ENCODE assay signal across 14 cellular contexts in genomic region chr7:77428777-77429231, GRCh38. TPM values are rescaled to one million over a fixed set of nuclear protein-coding genes. Genes with fewer than 3 reads are reported as not detected.
DNase-seq lines count a peak whose midpoint lies in the region; ATAC-seq and TF ChIP-seq lines count a peak whose summit lies in the region.
"Had no signal": no experiment of that assay in that cellular context is flagged by ENCODE, and none has a peak within 500 bp of the region (broad histone marks: within the 10 kb centered on the region; RNA-seq: fewer than 3 reads in every experiment).

No MANE protein-coding gene starts in this region.

- no peak for TF ChIP-seq POLR2A in spleen (IDR thresholded peaks at IDR 0.05)

- POLR2A ChIA-PET in naive thymus-derived CD8-positive, alpha-beta T cell (lab: Charles Lee), result interaction anchor here (0.6 to 1.5 kb wide), 4 partner anchors 9 to 72 kb away, joined by 3 to 12 read pairs (median 4); partner anchors contain the start of gene GSAP

- H3K4me1 ChIP-seq in RWPE2 (ENCODE audit: insufficient read depth, poor library complexity, severe bottlenecking) (peaks cover 26% of the 10 kb centered on the region), left ventricle myocardium inferior (peaks cover 27% of the 10 kb centered on the region), spleen (peaks cover 13 to 75% (median 39%) of the 10 kb centered on the region in 6 donors), mammary epithelial cell (ENCODE audit: insufficient read depth, low read length) (peaks cover 35% of the 10 kb centered on the region)
- H3K4me1 ChIP-seq: vagina had no signal

- CTCF ChIA-PET in mammary epithelial cell (lab: Charles Lee; ENCODE audit: low non-redundant PET), result no interaction called here

- no peaks in the 10 kb centered on the region for H3K79me2 ChIP-seq in mammary epithelial cell (ENCODE audit: insufficient read depth, low read length)

- TF ChIP-seq CTCF in RWPE2 (IDR thresholded peaks at IDR 0.05; ENCODE audit: poor library complexity, severe bottlenecking) (no peak), left ventricle myocardium inferior (IDR thresholded peaks at IDR 0.05; ENCODE audit: borderline replicate concordance) (no peak), spleen (IDR thresholded peaks at IDR 0.05 in 8 of 11, conservative IDR thresholded peaks at IDR 0.05 in 3 of 11) (no peak), mammary epithelial cell (conservative IDR thresholded peaks at IDR 0.05 in 1 of 2, IDR thresholded peaks at IDR 0.05 in 1 of 2; ENCODE audit: extremely low read depth in 1 of 2, insufficient read depth in 1 of 2, low read depth in 1 of 2, low read length in 2 of 2) (no peak)

- no peak for DNase-seq in activated naive CD4-positive, alpha-beta T cell treated with anti-CD3 and anti-CD28 coated beads, Interleukin-2, amount 50 U/mL, for 72 hours (ENCODE audit: low spot score in 2 of 2)
- DNase-seq in RWPE2 (ENCODE audit: low spot score) (no peak), left ventricle myocardium inferior (no peak), spleen (no peak), mammary epithelial cell (no peak)
- no peak for DNase-seq in activated CD4-positive, CD25-positive, alpha-beta regulatory T cell (lab: John Stamatoyannopoulos, UW)
- DNase-seq in naive thymus-derived CD8-positive, alpha-beta T cell, result no peak
- DNase-seq: activated T-cell treated with anti-CD3 and anti-CD28 coated beads, Interleukin-2, amount 50 U/mL, for 4 hours; brain microvascular endothelial cell; NCI-H1105; NK-92 treated with Interleukin-12 subunit alpha and Interleukin-12 subunit beta, amount 100 ng/mL, for 24 hours had no signal

- H3K4me1 Mint-ChIP-seq in activated naive CD4-positive, alpha-beta T cell treated with anti-CD3 and anti-CD28 coated beads, Interleukin-2, amount 50 U/mL, for 24 hours, result peaks cover 31% of the 10 kb centered on the region
- H3K4me1 Mint-ChIP-seq in naive thymus-derived CD8-positive, alpha-beta T cell, result peaks cover 9 to 31% (median 27%) of the 10 kb centered on the region in 4 donors

- H3K36me3 ChIP-seq in RWPE2 (ENCODE audit: low read depth) (no peaks in the 10 kb centered on the region), left ventricle myocardium inferior (no peaks in the 10 kb centered on the region), spleen (no peaks in the 10 kb centered on the region), mammary epithelial cell (ENCODE audit: insufficient read depth, low read length) (no peaks in the 10 kb centered on the region)
- H3K36me3 ChIP-seq: brain microvascular endothelial cell, vagina had no signal

- peak overlapping the region; percentile 61 for H3K27ac ChIP-seq in RWPE2 (ENCODE audit: poor library complexity, severe bottlenecking)
- peak overlapping the region; percentile 3 for H3K27ac ChIP-seq in left ventricle myocardium inferior (replicated peaks)
- H3K27ac ChIP-seq in spleen, result peak overlapping the region in 7 of 8 donors; percentile 54 to 81 (median 65)
- H3K27ac ChIP-seq in mammary epithelial cell (ENCODE audit: insufficient read depth, low read depth, low read length), result no peak overlapping the region
- H3K27ac ChIP-seq: vagina had no signal

- no peaks in the 10 kb centered on the region for H3K9me3 Mint-ChIP-seq in activated naive CD4-positive, alpha-beta T cell treated with anti-CD3 and anti-CD28 coated beads, Interleukin-2, amount 50 U/mL, for 24 hours
- H3K9me3 Mint-ChIP-seq in activated naive CD4-positive, alpha-beta T cell treated with anti-CD3 and anti-CD28 coated beads, Interleukin-2, amount 50 U/mL, for 72 hours, result no peaks in the 10 kb centered on the region
- no peaks in the 10 kb centered on the region for H3K9me3 Mint-ChIP-seq in naive thymus-derived CD8-positive, alpha-beta T cell
- H3K9me3 Mint-ChIP-seq: activated T-cell treated with anti-CD3 and anti-CD28 coated beads, Interleukin-2, amount 50 U/mL, for 4 hours had no signal

- no peak overlapping the region for H2AFZ ChIP-seq in mammary epithelial cell (ENCODE audit: low read depth, low read length)

- H3K4me3 Mint-ChIP-seq in activated naive CD4-positive, alpha-beta T cell treated with anti-CD3 and anti-CD28 coated beads, Interleukin-2, amount 50 U/mL, for 24 hours, result no peak overlapping the region
- H3K4me3 Mint-ChIP-seq in naive thymus-derived CD8-positive, alpha-beta T cell, result peak overlapping the region in 2 of 10 donors; percentile 1 to 26

- no peaks in the 10 kb centered on the region for H3K27me3 Mint-ChIP-seq in activated naive CD4-positive, alpha-beta T cell treated with anti-CD3 and anti-CD28 coated beads, Interleukin-2, amount 50 U/mL, for 24 hours
- H3K27me3 Mint-ChIP-seq in naive thymus-derived CD8-positive, alpha-beta T cell, result peaks cover 0 to 1% (median 0%) of the 10 kb centered on the region in 5 donors

- dilution Hi-C loops in mammary epithelial cell (cut with HindIII; ENCODE audit: low sequenced_read_pairs), result no loop called here

- H3K9ac ChIP-seq in mammary epithelial cell (ENCODE audit: insufficient read depth, low read length), result no peak overlapping the region

- no peak overlapping the region for H3K4me2 ChIP-seq in mammary epithelial cell (ENCODE audit: insufficient read depth, low read depth, low read length)
- H3K4me2 ChIP-seq: smooth muscle cell had no signal

- no TSS peak for BruUV-seq in mammary epithelial cell (replicated peaks; lab: Mats Ljungman, UMichigan)

- H4K20me1 ChIP-seq in mammary epithelial cell (ENCODE audit: insufficient read depth, low read length), result no peaks in the 10 kb centered on the region

- H3K9me3 ChIP-seq in RWPE2 (ENCODE audit: severe bottlenecking) (no peaks in the 10 kb centered on the region), left ventricle myocardium inferior (replicated peaks) (no peaks in the 10 kb centered on the region), spleen (no peaks in the 10 kb centered on the region), mammary epithelial cell (replicated peaks; ENCODE audit: insufficient read depth, low read length) (no peaks in the 10 kb centered on the region)
- H3K9me3 ChIP-seq: vagina had no signal

- 46 to 63% (median 54%) methylated on average over 10 of the region's 10 CpGs for WGBS in spleen, 5 donors
- 97% methylated on average over 10 of the region's 10 CpGs for WGBS in mammary epithelial cell (ENCODE audit: low coverage, missing lambda C conversion rate)

- H3K4me3 ChIP-seq in RWPE2 (ENCODE audit: severe bottlenecking), result no peak overlapping the region
- no peak overlapping the region for H3K4me3 ChIP-seq in left ventricle myocardium inferior
- no peak overlapping the region for H3K4me3 ChIP-seq in spleen
- no peak overlapping the region for H3K4me3 ChIP-seq in mammary epithelial cell (replicated peaks in 1 of 3; ENCODE audit: insufficient read depth in 1 of 3, low read depth in 2 of 3, low read length in 3 of 3)
- H3K4me3 ChIP-seq: smooth muscle cell, vagina had no signal

- peak overlapping the region; percentile 47 for H3K27ac Mint-ChIP-seq in activated naive CD4-positive, alpha-beta T cell treated with anti-CD3 and anti-CD28 coated beads, Interleukin-2, amount 50 U/mL, for 24 hours
- peak overlapping the region in 1 of 2 donors; percentile 77 for H3K27ac Mint-ChIP-seq in activated naive CD4-positive, alpha-beta T cell treated with anti-CD3 and anti-CD28 coated beads, Interleukin-2, amount 50 U/mL, for 72 hours
- peak overlapping the region in 4 of 10 donors; percentile 3 to 43 (median 28) for H3K27ac Mint-ChIP-seq in naive thymus-derived CD8-positive, alpha-beta T cell

- intact Hi-C loops in left ventricle myocardium inferior (cut with micrococcal nuclease) (no loop called here), spleen (cut with DNase I; ENCODE audit: low total_unique reads) (no loop called here), mammary epithelial cell (cut with micrococcal nuclease) (loop anchor here (5.0 kb wide), 1 partner anchor 98 kb away; no protein-coding TSS in a partner anchor)

- in situ Hi-C loops in mammary epithelial cell (cut with MboI; ENCODE audit: low sequenced_read_pairs in 2 of 2), result no loop called here

- H3K36me3 Mint-ChIP-seq in activated naive CD4-positive, alpha-beta T cell treated with anti-CD3 and anti-CD28 coated beads, Interleukin-2, amount 50 U/mL, for 24 hours, result no peaks in the 10 kb centered on the region
- no peaks in the 10 kb centered on the region for H3K36me3 Mint-ChIP-seq in activated naive CD4-positive, alpha-beta T cell treated with anti-CD3 and anti-CD28 coated beads, Interleukin-2, amount 50 U/mL, for 72 hours
- H3K36me3 Mint-ChIP-seq in naive thymus-derived CD8-positive, alpha-beta T cell, result no peaks in the 10 kb centered on the region

- H3K27me3 ChIP-seq in RWPE2 (ENCODE audit: insufficient read depth, poor library complexity, severe bottlenecking) (no peaks in the 10 kb centered on the region), left ventricle myocardium inferior (ENCODE audit: low read depth) (no peaks in the 10 kb centered on the region), spleen (replicated peaks in 1 of 7) (no peaks in the 10 kb centered on the region), mammary epithelial cell (ENCODE audit: insufficient read depth, low read length) (no peaks in the 10 kb centered on the region)
- H3K27me3 ChIP-seq: brain microvascular endothelial cell, vagina had no signal

- ATAC-seq in activated naive CD4-positive, alpha-beta T cell treated with anti-CD3 and anti-CD28 coated beads, Interleukin-2, amount 50 U/mL, for 72 hours, result no peak
- ATAC-seq in RWPE2 (ENCODE audit: low read depth), result no peak
- no peak for ATAC-seq in naive thymus-derived CD8-positive, alpha-beta T cell

RNA-seq across cellular contexts. Expression of gene GSAP, which starts 12.7 kb away (rescaled TPM):
- 1 to 10 TPM; 1.2 to 4.1 TPM for total RNA-seq in activated naive CD4-positive, alpha-beta T cell treated with anti-CD3 and anti-CD28 coated beads, Interleukin-2, amount 50 U/mL, for 72 hours
- total RNA-seq in left ventricle myocardium inferior (7.2 TPM), spleen (10 to 100 TPM; 54.5 to 96.5 (median 86.2) TPM), mammary epithelial cell (10 to 100 TPM in 1 of 2 donors, 1 to 10 TPM in 1; 7.9 to 10.3 TPM)
- polyA plus RNA-seq in spleen (10 to 100 TPM; 35.9 to 63.6 (median 49.6) TPM), mammary epithelial cell (2.6 TPM)
- total RNA-seq in naive thymus-derived CD8-positive, alpha-beta T cell, result 10 to 100 TPM; 23.7 to 25.8 TPM
- 1 to 10 TPM; 5.9 to 7.8 (median 6.5) TPM for polyA plus RNA-seq in naive thymus-derived CD8-positive, alpha-beta T cell
- not detected for polyA minus RNA-seq in mammary epithelial cell
